9 cellular contexts compared by ENCODE assay signal in genomic region chr16:3577302-3577752, GRCh38. TPM values are rescaled to one million over a fixed set of nuclear protein-coding genes. Genes with fewer than 3 reads are reported as not detected.
DNase-seq lines count a peak whose midpoint lies in the region; ATAC-seq and TF ChIP-seq lines count a peak whose summit lies in the region.
"Had no signal": no experiment of that assay in that cellular context is flagged by ENCODE, and none has a peak within 500 bp of the region (broad histone marks: within the 10 kb centered on the region; RNA-seq: fewer than 3 reads in every experiment).

TSS of gene NLRC3 (minus strand) at chr16:3577403. CDS start at chr16:3565036, 12,367 bp downstream.

- DNase-seq in CD4-positive, alpha-beta T cell = peak in 9 of 10 experiments; percentile 20 to 63 (median 40)
- DNase-seq in MM.1S (no peak), OCI-M1 (lab: John Stamatoyannopoulos, UW) (no peak), DMS 273 (lab: John Stamatoyannopoulos, UW; ENCODE audit: unreplicated experiment) (no peak), H4 (ENCODE audit: low spot score) (no peak)
- DNase-seq in activated T-cell treated with anti-CD3 and anti-CD28 coated beads, Interleukin-2, amount 50 U/mL, for 24 hours = peak; percentile 69
- DNase-seq: NCI-H2171 treated with DMSO at 0.1 percent for 48 hours had no signal

- no peaks in the 10 kb centered on the region for H3K9me3 ChIP-seq in CD4-positive, alpha-beta T cell (ENCODE audit: control insufficient read depth, low read length)
- no peaks in the 10 kb centered on the region for H3K9me3 ChIP-seq in MM.1S (replicated peaks; ENCODE audit: insufficient read depth, low read length)
- H3K9me3 ChIP-seq in mononuclear cell (ENCODE audit: low read depth, low read length) = no peaks in the 10 kb centered on the region

- H3K27ac ChIP-seq in CD4-positive, alpha-beta T cell (ENCODE audit: low read depth, low read length) = peak within 1 kb of the TSS; percentile 87
- no peak within 1 kb of the TSS for H3K27ac ChIP-seq in MM.1S (ENCODE audit: low read length)

- H2AFZ ChIP-seq in MM.1S (ENCODE audit: low read length) = no peak within 1 kb of the TSS

- H3K27me3 Mint-ChIP-seq in CD4-positive, alpha-beta T cell = no peaks in the 10 kb centered on the region
- no peaks in the 10 kb centered on the region for H3K27me3 Mint-ChIP-seq in activated T-cell treated with anti-CD3 and anti-CD28 coated beads, Interleukin-2, amount 50 U/mL, for 24 hours

- H3K9ac ChIP-seq in MM.1S (ENCODE audit: low read length) = no peak within 1 kb of the TSS

- no peaks in the 10 kb centered on the region for H3K36me3 ChIP-seq in MM.1S (replicated peaks; ENCODE audit: insufficient read depth, low read length)

- POLR2A ChIA-PET in CD4-positive, alpha-beta T cell (lab: Charles Lee) = interaction anchor here (0.9 to 1.2 kb wide), 2 partner anchors 176 to 419 kb away, joined by 3 to 4 read pairs; partner anchors contain the start of genes ZNF174 and ZSCAN32

- no peak within 1 kb of the TSS for H3K4me3 ChIP-seq in MM.1S (ENCODE audit: low read length)
- H3K4me3 ChIP-seq in mononuclear cell (ENCODE audit: low read length) = peak within 1 kb of the TSS; percentile 53

- intact Hi-C loops in CD4-positive, alpha-beta T cell (cut with DNase I, micrococcal nuclease) = loop anchor here in 1 of 2 experiments (5.0 kb wide), 1 partner anchor 35 kb away; the partner anchor contains the start of gene SLX4

- no peak for TF ChIP-seq CTCF in CD4-positive, alpha-beta T cell (IDR thresholded peaks at IDR 0.05)
- no peak for TF ChIP-seq CTCF in MM.1S (IDR thresholded peaks at IDR 0.05; ENCODE audit: low read length)

- no peaks in the 10 kb centered on the region for H3K79me2 ChIP-seq in MM.1S (ENCODE audit: low read length)

- H3K27ac Mint-ChIP-seq in CD4-positive, alpha-beta T cell = peak within 1 kb of the TSS; percentile 95
- H3K27ac Mint-ChIP-seq in activated T-cell treated with anti-CD3 and anti-CD28 coated beads, Interleukin-2, amount 50 U/mL, for 24 hours = peak within 1 kb of the TSS; percentile 94

- peak within 1 kb of the TSS; percentile 98 for H3K4me3 Mint-ChIP-seq in CD4-positive, alpha-beta T cell
- peak within 1 kb of the TSS; percentile 95 for H3K4me3 Mint-ChIP-seq in activated T-cell treated with anti-CD3 and anti-CD28 coated beads, Interleukin-2, amount 50 U/mL, for 24 hours

- peaks cover 74% of the 10 kb centered on the region for H3K4me1 Mint-ChIP-seq in CD4-positive, alpha-beta T cell (ENCODE audit: low read depth)
- H3K4me1 Mint-ChIP-seq in activated T-cell treated with anti-CD3 and anti-CD28 coated beads, Interleukin-2, amount 50 U/mL, for 24 hours (ENCODE audit: low read depth) = peaks cover 54% of the 10 kb centered on the region

- CTCF ChIA-PET in CD4-positive, alpha-beta T cell (lab: Charles Lee) = no interaction called here

- H3K9me2 ChIP-seq in MM.1S (replicated peaks; ENCODE audit: insufficient read depth, low read length) = no peaks in the 10 kb centered on the region

- no peaks in the 10 kb centered on the region for H3K9me3 Mint-ChIP-seq in CD4-positive, alpha-beta T cell
- no peaks in the 10 kb centered on the region for H3K9me3 Mint-ChIP-seq in activated T-cell treated with anti-CD3 and anti-CD28 coated beads, Interleukin-2, amount 50 U/mL, for 24 hours

- H3K27me3 ChIP-seq in CD4-positive, alpha-beta T cell (ENCODE audit: control insufficient read depth, insufficient read depth, low read length) = no peaks in the 10 kb centered on the region
- H3K27me3 ChIP-seq in MM.1S (replicated peaks; ENCODE audit: insufficient read depth, low read length) (no peaks in the 10 kb centered on the region), mononuclear cell (ENCODE audit: insufficient read depth, low read length) (no peaks in the 10 kb centered on the region)

- H3K4me2 ChIP-seq in MM.1S (ENCODE audit: low read depth, low read length) = peak within 1 kb of the TSS; percentile 95; the same call in 1 of the 2 replicates

- H4K20me1 ChIP-seq in MM.1S (ENCODE audit: insufficient read depth, low read length) = no peaks in the 10 kb centered on the region

- H3K36me3 Mint-ChIP-seq in CD4-positive, alpha-beta T cell (ENCODE audit: low read depth) = peaks cover 45% of the 10 kb centered on the region
- peaks cover 28% of the 10 kb centered on the region for H3K36me3 Mint-ChIP-seq in activated T-cell treated with anti-CD3 and anti-CD28 coated beads, Interleukin-2, amount 50 U/mL, for 24 hours (ENCODE audit: low read depth)

- ATAC-seq in CD4-positive, alpha-beta T cell (ENCODE audit: poor library complexity) = peak; percentile 63
- ATAC-seq in HG03439 (IDR thresholded peaks at IDR 0.05; ENCODE audit: unreplicated experiment) = no peak

- peaks cover 21% of the 10 kb centered on the region for H3K4me1 ChIP-seq in MM.1S (ENCODE audit: low read length)
- peaks cover 61% of the 10 kb centered on the region for H3K4me1 ChIP-seq in mononuclear cell (ENCODE audit: insufficient read depth, low read length)

- 0 out of 2 replicates have a peak, but pooled peaks cover 3% of the 10 kb centered on the region for H3F3A ChIP-seq in MM.1S (ENCODE audit: insufficient read depth, low read length)

RNA-seq across cellular contexts. Expression of gene NLRC3, which starts in this region (rescaled TPM):
- 10 to 100 TPM; 50.4 to 51.5 TPM for total RNA-seq in CD4-positive, alpha-beta T cell
- 25.1 TPM for total RNA-seq in mononuclear cell
- total RNA-seq in H4 (2014; rRNA removed; shearing (Covaris generic)) = not detected in 2 replicates

Comparison
In these comparisons a context has a peak if more than half of its experiments do, and no peak if none do; other contexts are left out.
1. RNA of gene NLRC3 (total RNA-seq): 50.4 to 51.5 TPM in CD4-positive, alpha-beta T cell and 25.1 TPM in mononuclear cell (single experiment); not detected in H4; every median in the first group is over 10 times any median in the second.
2. DNase-seq: peak in CD4-positive, alpha-beta T cell (9 of 10) and activated T-cell treated with anti-CD3 and anti-CD28 coated beads, Interleukin-2, amount 50 U/mL, for 24 hours (single experiment); none in MM.1S (single experiment), OCI-M1 (single experiment), DMS 273 (single experiment) and H4 (single experiment).